In genomic region chr2:205210494-205210893, GRCh38 we compare ENCODE assay signal across 38 cellular contexts.
"Had no signal": no experiment of that assay in that cellular context is flagged by ENCODE, and none has a peak within 500 bp of the region (broad histone marks: within the 10 kb centered on the region; RNA-seq: fewer than 3 reads in every experiment).

No MANE protein-coding gene starts in this region.

- FAIRE-seq: astrocyte, bronchial epithelial cell had no signal

- H3K27ac ChIP-seq: adrenal gland, ascending aorta, body of pancreas, brain microvascular endothelial cell, breast epithelium, cardiac muscle cell had no signal

- ATAC-seq: activated naive CD4-positive, alpha-beta T cell treated with anti-CD3 and anti-CD28 coated beads, Interleukin-2, amount 50 U/mL, for 72 hours; activated T-cell treated with anti-CD3 and anti-CD28 coated beads, Interleukin-2, amount 50 U/mL, for 4 hours; activated T-cell treated with anti-CD3 and anti-CD28 coated beads, Interleukin-2, amount 50 U/mL, for 72 hours; activated T-helper 17 cell treated with anti-CD3 and anti-CD28 coated beads, Interleukin-2, amount 50 U/mL, for 72 hours; body of pancreas had no signal

- H3K36me3 ChIP-seq: adrenal gland, ascending aorta, brain microvascular endothelial cell, breast epithelium, cardiac muscle cell had no signal

- H3K27me3 ChIP-seq: adrenal gland, ascending aorta, body of pancreas, brain microvascular endothelial cell, breast epithelium, cardiac muscle cell had no signal

- H3K27ac Mint-ChIP-seq: activated naive CD4-positive, alpha-beta T cell treated with anti-CD3 and anti-CD28 coated beads for 36 hours; activated naive CD4-positive, alpha-beta T cell treated with anti-CD3 and anti-CD28 coated beads, Interleukin-2, amount 10 ng/mL, durations not matched to agents 7 days and 5 days; activated naive CD4-positive, alpha-beta T cell treated with anti-CD3 and anti-CD28 coated beads, Interleukin-2, amount 50 U/mL, for 24 hours; activated naive CD4-positive, alpha-beta T cell treated with anti-CD3 and anti-CD28 coated beads, Interleukin-2, amount 50 U/mL, for 72 hours; activated naive CD8-positive, alpha-beta T cell; activated naive CD8-positive, alpha-beta T cell treated with anti-CD3 and anti-CD28 coated beads for 36 hours; activated naive CD8-positive, alpha-beta T cell treated with anti-CD3 and anti-CD28 coated beads, Interleukin-2, amount 10 ng/mL, durations not matched to agents 7 days and 5 days; activated T-cell treated with anti-CD3 and anti-CD28 coated beads, Interleukin-2, amount 50 U/mL, for 24 hours; activated T-cell treated with anti-CD3 and anti-CD28 coated beads, Interleukin-2, amount 50 U/mL, for 72 hours; activated T-helper 1 cell treated with anti-CD3 and anti-CD28 coated beads, Interleukin-12 subunit alpha, Interleukin-12 subunit beta, Interleukin-2, Interleukin-4 antibody, amounts not matched to agents 30 ng/mL and 10 ng/mL and 1 ng/mL, durations not matched to agents 14 hours and 24 hours and 36 hours; activated T-helper 17 cell treated with anti-CD3 and anti-CD28 coated beads, Interleukin-2, amount 50 U/mL, for 72 hours; activated T-helper 2 cell treated with anti-CD3 and anti-CD28 coated beads, Interferon-gamma antibody, Interleukin-2, Interleukin-4, amounts not matched to agents 10 μg/mL and 5 μg/mL and 100 μg/mL, durations not matched to agents 14 hours and 24 hours and 36 hours; brain had no signal

- H3K4me3 ChIP-seq: adrenal gland, ascending aorta, body of pancreas, breast epithelium, cardiac muscle cell had no signal

- DNase-seq: activated effector memory CD4-positive, alpha-beta T cell treated with anti-CD3 and anti-CD28 coated beads, Interleukin-2, amount 50 U/mL, for 16 hours; activated effector memory CD4-positive, alpha-beta T cell treated with Interleukin-2 at 50 U/mL for 16 hours; activated gamma-delta T cell; activated gamma-delta T cell treated with Interleukin-2 at 50 U/mL for 16 hours; activated naive CD4-positive, alpha-beta T cell; activated naive CD4-positive, alpha-beta T cell treated with anti-CD3 and anti-CD28 coated beads for 36 hours; activated naive CD4-positive, alpha-beta T cell treated with anti-CD3 and anti-CD28 coated beads, Interleukin-2, amount 10 ng/mL, durations not matched to agents 7 days and 5 days; activated naive CD4-positive, alpha-beta T cell treated with anti-CD3 and anti-CD28 coated beads, Interleukin-2, amount 50 U/mL, for 16 hours; activated naive CD4-positive, alpha-beta T cell treated with Interleukin-2 at 50 U/mL for 16 hours; activated naive CD8-positive, alpha-beta T cell treated with anti-CD3 and anti-CD28 coated beads for 36 hours; activated naive CD8-positive, alpha-beta T cell treated with anti-CD3 and anti-CD28 coated beads, Interleukin-2, amount 10 ng/mL, durations not matched to agents 7 days and 5 days; activated T-cell treated with anti-CD3 and anti-CD28 coated beads, Interleukin-2, amount 50 U/mL, for 24 hours; activated T-cell treated with anti-CD3 and anti-CD28 coated beads, Interleukin-2, amount 50 U/mL, for 4 hours; activated T-cell treated with anti-CD3 and anti-CD28 coated beads, Interleukin-2, amount 50 U/mL, for 48 hours; activated T-cell treated with anti-CD3 and anti-CD28 coated beads, Interleukin-2, amount 50 U/mL, for 72 hours; adrenal gland; amniotic stem cell; amygdala; anterior cingulate cortex; aorta; body of pancreas; brain microvascular endothelial cell; caudate nucleus; central memory CD4-positive, alpha-beta T cell; cerebellar nuclear complex had no signal

- H3K9me3 ChIP-seq: adrenal gland, ascending aorta, body of pancreas, breast epithelium had no signal

- H3K4me1 ChIP-seq: adrenal gland, ascending aorta, body of pancreas, breast epithelium had no signal

- H3K4me3 Mint-ChIP-seq: activated naive CD4-positive, alpha-beta T cell treated with anti-CD3 and anti-CD28 coated beads for 36 hours; activated naive CD4-positive, alpha-beta T cell treated with anti-CD3 and anti-CD28 coated beads, Interleukin-2, amount 10 ng/mL, durations not matched to agents 7 days and 5 days; activated naive CD4-positive, alpha-beta T cell treated with anti-CD3 and anti-CD28 coated beads, Interleukin-2, amount 50 U/mL, for 24 hours; activated naive CD8-positive, alpha-beta T cell; activated naive CD8-positive, alpha-beta T cell treated with anti-CD3 and anti-CD28 coated beads for 36 hours; activated naive CD8-positive, alpha-beta T cell treated with anti-CD3 and anti-CD28 coated beads, Interleukin-2, amount 10 ng/mL, durations not matched to agents 7 days and 5 days; activated T-cell treated with anti-CD3 and anti-CD28 coated beads, Interleukin-2, amount 50 U/mL, for 24 hours; activated T-cell treated with anti-CD3 and anti-CD28 coated beads, Interleukin-2, amount 50 U/mL, for 4 hours; activated T-cell treated with anti-CD3 and anti-CD28 coated beads, Interleukin-2, amount 50 U/mL, for 72 hours; activated T-helper 1 cell treated with anti-CD3 and anti-CD28 coated beads, Interleukin-12 subunit alpha, Interleukin-12 subunit beta, Interleukin-2, Interleukin-4 antibody, amounts not matched to agents 30 ng/mL and 10 ng/mL and 1 ng/mL, durations not matched to agents 14 hours and 24 hours and 36 hours; activated T-helper 17 cell treated with anti-CD3 and anti-CD28 coated beads, Interleukin-2, amount 50 U/mL, for 72 hours; brain; central memory CD8-positive, alpha-beta T cell had no signal

- H3K4me1 Mint-ChIP-seq: activated naive CD4-positive, alpha-beta T cell treated with anti-CD3 and anti-CD28 coated beads, Interleukin-2, amount 10 ng/mL, durations not matched to agents 7 days and 5 days; activated naive CD4-positive, alpha-beta T cell treated with anti-CD3 and anti-CD28 coated beads, Interleukin-2, amount 50 U/mL, for 24 hours; activated naive CD8-positive, alpha-beta T cell treated with anti-CD3 and anti-CD28 coated beads for 36 hours; activated naive CD8-positive, alpha-beta T cell treated with anti-CD3 and anti-CD28 coated beads, Interleukin-2, amount 10 ng/mL, durations not matched to agents 7 days and 5 days; activated T-helper 17 cell treated with anti-CD3 and anti-CD28 coated beads, Interleukin-2, amount 50 U/mL, for 72 hours; brain; central memory CD8-positive, alpha-beta T cell had no signal

- H3K9me3 Mint-ChIP-seq: activated naive CD4-positive, alpha-beta T cell treated with anti-CD3 and anti-CD28 coated beads for 36 hours; activated naive CD4-positive, alpha-beta T cell treated with anti-CD3 and anti-CD28 coated beads, Interleukin-2, amount 10 ng/mL, durations not matched to agents 7 days and 5 days; activated naive CD4-positive, alpha-beta T cell treated with anti-CD3 and anti-CD28 coated beads, Interleukin-2, amount 50 U/mL, for 24 hours; activated naive CD4-positive, alpha-beta T cell treated with anti-CD3 and anti-CD28 coated beads, Interleukin-2, amount 50 U/mL, for 72 hours; activated naive CD8-positive, alpha-beta T cell treated with anti-CD3 and anti-CD28 coated beads for 36 hours; activated T-cell treated with anti-CD3 and anti-CD28 coated beads, Interleukin-2, amount 50 U/mL, for 24 hours; activated T-cell treated with anti-CD3 and anti-CD28 coated beads, Interleukin-2, amount 50 U/mL, for 72 hours; activated T-helper 1 cell treated with anti-CD3 and anti-CD28 coated beads, Interleukin-12 subunit alpha, Interleukin-12 subunit beta, Interleukin-2, Interleukin-4 antibody, amounts not matched to agents 30 ng/mL and 10 ng/mL and 1 ng/mL, durations not matched to agents 14 hours and 24 hours and 36 hours; activated T-helper 17 cell treated with anti-CD3 and anti-CD28 coated beads, Interleukin-2, amount 50 U/mL, for 72 hours; activated T-helper 2 cell treated with anti-CD3 and anti-CD28 coated beads, Interferon-gamma antibody, Interleukin-2, Interleukin-4, amounts not matched to agents 10 μg/mL and 5 μg/mL and 100 μg/mL, durations not matched to agents 14 hours and 24 hours and 36 hours; central memory CD8-positive, alpha-beta T cell had no signal

- H3K36me3 Mint-ChIP-seq: activated naive CD4-positive, alpha-beta T cell treated with anti-CD3 and anti-CD28 coated beads, Interleukin-2, amount 10 ng/mL, durations not matched to agents 7 days and 5 days; activated naive CD4-positive, alpha-beta T cell treated with anti-CD3 and anti-CD28 coated beads, Interleukin-2, amount 50 U/mL, for 24 hours; activated naive CD4-positive, alpha-beta T cell treated with anti-CD3 and anti-CD28 coated beads, Interleukin-2, amount 50 U/mL, for 72 hours; activated naive CD8-positive, alpha-beta T cell; activated naive CD8-positive, alpha-beta T cell treated with anti-CD3 and anti-CD28 coated beads for 36 hours; activated naive CD8-positive, alpha-beta T cell treated with anti-CD3 and anti-CD28 coated beads, Interleukin-2, amount 10 ng/mL, durations not matched to agents 7 days and 5 days had no signal

- H3K27me3 Mint-ChIP-seq: activated naive CD4-positive, alpha-beta T cell treated with anti-CD3 and anti-CD28 coated beads, Interleukin-2, amount 50 U/mL, for 24 hours; activated naive CD8-positive, alpha-beta T cell; activated naive CD8-positive, alpha-beta T cell treated with anti-CD3 and anti-CD28 coated beads for 36 hours; activated naive CD8-positive, alpha-beta T cell treated with anti-CD3 and anti-CD28 coated beads, Interleukin-2, amount 10 ng/mL, durations not matched to agents 7 days and 5 days; activated T-cell treated with anti-CD3 and anti-CD28 coated beads, Interleukin-2, amount 50 U/mL, for 24 hours; activated T-helper 17 cell treated with anti-CD3 and anti-CD28 coated beads, Interleukin-2, amount 50 U/mL, for 72 hours; central memory CD8-positive, alpha-beta T cell had no signal
